In the genomic region with DNA sequence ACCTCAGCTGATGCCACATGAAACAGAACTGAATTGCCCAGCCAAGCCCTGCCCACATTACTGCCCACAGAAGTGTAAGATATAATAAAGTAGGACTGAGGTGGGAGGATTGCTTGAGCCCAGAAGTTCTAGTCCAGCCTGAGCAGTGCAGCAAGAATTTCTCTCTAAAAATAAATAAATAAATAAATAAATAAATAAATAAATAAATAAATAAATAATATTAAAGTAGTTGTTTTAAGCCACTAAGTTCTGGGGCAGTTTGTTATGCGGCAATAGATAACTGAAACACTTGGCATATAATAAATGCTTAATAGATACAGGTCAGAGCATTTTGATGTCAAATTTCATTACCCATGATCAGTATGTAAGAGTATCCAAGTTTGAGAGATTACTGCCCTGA, we compare ENCODE assay signal across 11 cellular contexts. TPM values are rescaled to one million over a fixed set of nuclear protein-coding genes. Genes with fewer than 3 reads are reported as not detected.
"Had no signal": no experiment of that assay in that cellular context is flagged by ENCODE, and none has a peak within 500 bp of the region (broad histone marks: within the 10 kb centered on the region; RNA-seq: fewer than 3 reads in every experiment).

No MANE protein-coding gene starts in this region.

- DNase-seq: GM23248, GOT3, H7, H9, HCEC 1CT, HFFc6 had no signal

- H3K4me2 ChIP-seq: GM23338 had no signal

- H3K27ac Mint-ChIP-seq: GM23338, H9, HFFc6 had no signal

- H3K4me1 Mint-ChIP-seq: GM23338, H9 had no signal

- H3K27ac ChIP-seq: GM23248 had no signal

- H2AFZ ChIP-seq: GM23248, GM23338 had no signal

- H3K9ac ChIP-seq: GM23248 had no signal

- H3K4me3 Mint-ChIP-seq: GM23338, H9, HFFc6 had no signal

- FAIRE-seq: H1, H54 had no signal

- H3K9me3 ChIP-seq: HAP-1 had no signal

- H3K4me3 ChIP-seq: GM23248, GM23338, HAP-1 had no signal

- H3K9me3 Mint-ChIP-seq: HFFc6 had no signal

- H3K36me3 ChIP-seq: HAP-1 had no signal

- ATAC-seq: GM23338, HCT116 had no signal

- H3K4me1 ChIP-seq: HAP-1 had no signal

RNA-seq across cellular contexts. Expression of a gene that starts 28.1 kb away (rescaled TPM):
- total RNA-seq: HFFc6 had no signal
- polyA plus RNA-seq: GM23248 had no signal
